35 cellular contexts compared by ENCODE assay signal in genomic region chr7:153005750-153006149, GRCh38.
"Had no signal": no experiment of that assay in that cellular context is flagged by ENCODE, and none has a peak within 500 bp of the region (broad histone marks: within the 10 kb centered on the region; RNA-seq: fewer than 3 reads in every experiment).

No MANE protein-coding gene starts in this region.

- H3K36me3 ChIP-seq: MG63 had no signal

- H3K4me3 ChIP-seq: MG63 had no signal

- H3K27me3 ChIP-seq: MG63 had no signal

- DNase-seq: Kasumi-1, MG63, MM.1S, MV-4-11, NCI-H1048, NCI-H1092, NCI-H1092 treated with DMSO at 0.1 percent for 48 hours, NCI-H1105, NCI-H1105 treated with DMSO at 0.1 percent for 48 hours, NCI-H1417, NCI-H1417 treated with DMSO at 0.1 percent for 48 hours, NCI-H1436, NCI-H1436 treated with DMSO at 0.1 percent for 48 hours, NCI-H146, NCI-H1694, NCI-H1694 treated with DMSO at 0.1 percent for 48 hours, NCI-H187, NCI-H187 treated with DMSO at 0.1 percent for 48 hours, NCI-H1930, NCI-H2029, NCI-H2029 treated with DMSO at 0.1 percent for 48 hours, NCI-H2081, NCI-H2081 treated with DMSO at 0.1 percent for 48 hours, NCI-H2107, NCI-H2171, NCI-H2171 treated with DMSO at 0.1 percent for 48 hours, NCI-H2227 treated with DMSO at 0.1 percent for 48 hours, NCI-H226, NCI-H345, NCI-H446, NCI-H446 treated with DMSO at 0.1 percent for 48 hours, NCI-H510A, NCI-H510A treated with DMSO at 0.1 percent for 48 hours, NCI-H524, NCI-H524 treated with DMSO at 0.1 percent for 48 hours had no signal

- H3K9me3 ChIP-seq: MG63 had no signal
